In genomic region chr7:93981480-93981874, GRCh38 we compare ENCODE assay signal across 1 cellular context.
TF ChIP-seq lines count a peak whose summit lies in the region.

No MANE protein-coding gene starts in this region.

TF ChIP-seq in GM23338, 12 proteins besides CTCF, POLR2A, EP300 and RAD21 (continued from another document):
- TF ChIP-seq ZNF462 (CRISPR knock-in tag; IDR thresholded peaks at IDR 0.05): peak; percentile 99
- no peak for TF ChIP-seq STAT1 (IDR thresholded peaks at IDR 0.05; ENCODE audit: unreplicated experiment)
- no peak for TF ChIP-seq POLR2AphosphoS5 (IDR thresholded peaks at IDR 0.05; ENCODE audit: low read depth)
- TF ChIP-seq NANOG (IDR thresholded peaks at IDR 0.05; ENCODE audit: borderline replicate concordance): peak; percentile 70; the same call in 1 of the 2 replicates
TF ChIP-seq in GM23338: peak in this region for 4.
